11 cellular contexts compared by ENCODE assay signal in genomic region chr6:152975204-152975915, GRCh38. TPM values are rescaled to one million over a fixed set of nuclear protein-coding genes. Genes with fewer than 3 reads are reported as not detected.
A peak's percentile ranks its signal among the peaks of the same experiment; 100 is the strongest.
DNase-seq lines count a peak whose midpoint lies in the region; ATAC-seq and TF ChIP-seq lines count a peak whose summit lies in the region.
"Had no signal": no experiment of that assay in that cellular context is flagged by ENCODE, and none has a peak within 500 bp of the region (broad histone marks: within the 10 kb centered on the region; RNA-seq: fewer than 3 reads in every experiment).

No MANE protein-coding gene starts in this region.

- no peak for TF ChIP-seq CTCF in fibroblast of lung (conservative IDR thresholded peaks at IDR 0.05 in 1 of 2, IDR thresholded peaks at IDR 0.05 in 1 of 2; ENCODE audit: low read depth in 1 of 2, low read length in 2 of 2)
- no peak for TF ChIP-seq CTCF in foreskin keratinocyte (conservative IDR thresholded peaks at IDR 0.05)
- TF ChIP-seq CTCF in gastrocnemius medialis (IDR thresholded peaks at IDR 0.05 in 4 of 5, conservative IDR thresholded peaks at IDR 0.05 in 1 of 5): no peak

- no peak overlapping the region for H3K9ac ChIP-seq in fibroblast of lung (ENCODE audit: insufficient read depth, low read length)

- H3K4me3 ChIP-seq in fibroblast of lung (replicated peaks in 1 of 4; ENCODE audit: control extremely low read depth in 1 of 4, insufficient read depth in 1 of 4, low read depth in 3 of 4, low read length in 4 of 4) (no peak overlapping the region), gastrocnemius medialis (no peak overlapping the region)

- H3K4me1 ChIP-seq in fibroblast of lung (ENCODE audit: control insufficient read depth, extremely low read depth, insufficient read depth, low read length) (peaks cover 10% of the 10 kb centered on the region), foreskin keratinocyte (peaks cover 8% of the 10 kb centered on the region), gastrocnemius medialis (no peaks in the 10 kb centered on the region)

- TF ChIP-seq POLR2A in gastrocnemius medialis (IDR thresholded peaks at IDR 0.05): no peak

- DNase-seq in Ammon's horn (ENCODE audit: low spot score): peak; percentile 23
- DNase-seq in MV-4-11 (lab: John Stamatoyannopoulos, UW): peak; percentile 90
- DNase-seq in fibroblast of lung (ENCODE audit: low read depth in 2 of 2): peak in 1 of 2 donors; percentile 51
- DNase-seq in foreskin keratinocyte: no peak
- DNase-seq in gastrocnemius medialis: no peak
- DNase-seq: NCI-H1417 treated with DMSO at 0.1 percent for 48 hours; stimulated activated CD8-positive, alpha-beta memory T cell treated with anti-CD3 and anti-CD28 coated beads, Interleukin-4, amount 100 ng/mL, for 48 hours; T1000 had no signal

- H3K36me3 ChIP-seq in fibroblast of lung (ENCODE audit: control insufficient read depth, insufficient read depth, low read length) (peaks cover 2% of the 10 kb centered on the region), gastrocnemius medialis (peaks cover 0 to 47% of the 10 kb centered on the region in 2 donors)

- no peaks in the 10 kb centered on the region for H4K20me1 ChIP-seq in fibroblast of lung (ENCODE audit: control insufficient read depth, extremely low read depth, insufficient read depth, low read length)

- in situ Hi-C loops in gastrocnemius medialis (cut with MboI; ENCODE audit: low sequenced_read_pairs in 4 of 4): loop anchor here in 1 of 4 donors (25.0 kb wide), 2 partner anchors 1538 to 1762 kb away; partner anchors contain the start of gene SCAF8

- H3K9me3 ChIP-seq in fibroblast of lung (ENCODE audit: control insufficient read depth, insufficient read depth, low read depth, low read length) (no peaks in the 10 kb centered on the region), gastrocnemius medialis (no peaks in the 10 kb centered on the region)

- no peaks in the 10 kb centered on the region for H3K27me3 ChIP-seq in fibroblast of lung (ENCODE audit: control insufficient read depth, insufficient read depth, low read length)
- H3K27me3 ChIP-seq in foreskin keratinocyte: no peaks in the 10 kb centered on the region
- H3K27me3 ChIP-seq in gastrocnemius medialis: no peaks in the 10 kb centered on the region

- ATAC-seq in GM19395 (IDR thresholded peaks at IDR 0.05; ENCODE audit: unreplicated experiment) (peak; percentile 41), GM19035 (IDR thresholded peaks at IDR 0.05; ENCODE audit: unreplicated experiment) (no peak), foreskin keratinocyte (no peak), HG02588 (IDR thresholded peaks at IDR 0.05; ENCODE audit: unreplicated experiment) (no peak), gastrocnemius medialis (no peak)

- no peak overlapping the region for H2AFZ ChIP-seq in fibroblast of lung (ENCODE audit: low read length)

- intact Hi-C loops in gastrocnemius medialis (cut with DNase I; ENCODE audit: low total_unique reads): no loop called here

- peak overlapping the region; percentile 15 for H3K27ac ChIP-seq in fibroblast of lung (ENCODE audit: insufficient read depth, low read length)
- no peak overlapping the region for H3K27ac ChIP-seq in foreskin keratinocyte
- H3K27ac ChIP-seq in gastrocnemius medialis: no peak overlapping the region

- peak overlapping the region; percentile 84 for H3K4me2 ChIP-seq in fibroblast of lung (ENCODE audit: extremely low read depth, insufficient read depth, low read length)

- peaks cover 78% of the 10 kb centered on the region for H3K79me2 ChIP-seq in fibroblast of lung (ENCODE audit: control insufficient read depth, insufficient read depth, low read length)

RNA-seq across cellular contexts. Expression of gene FBXO5, which starts 7.5 kb away (rescaled TPM):
- total RNA-seq in fibroblast of lung (6.9 and 8.4 TPM in 2 replicates), foreskin keratinocyte (23.6 and 24.9 TPM in 2 replicates), gastrocnemius medialis (1 to 10 TPM in 2 of 4 donors, under 1 TPM in 2; 0.78 to 1.9 (median 1.0) TPM)
- polyA plus RNA-seq in fibroblast of lung (11.7 and 26.1 TPM in 2 replicates), foreskin keratinocyte (9.7 and 12.2 TPM in 2 replicates)
- polyA plus RNA-seq in fibroblast of lung (2012): 7.9 and 16.8 TPM in 2 replicates
- polyA minus RNA-seq in fibroblast of lung (ENCODE audit: low replicate concordance): 0.12 and 1.0 TPM in 2 replicates

RNA-seq across cellular contexts. Expression of gene MTRF1L, which starts 27.1 kb away (rescaled TPM):
- total RNA-seq in fibroblast of lung (13.4 and 15.7 TPM in 2 replicates), foreskin keratinocyte (15.0 and 18.8 TPM in 2 replicates), gastrocnemius medialis (10 to 100 TPM; 17.8 to 24.9 (median 22.5) TPM)
- polyA plus RNA-seq in fibroblast of lung (17.8 and 20.0 TPM in 2 replicates), foreskin keratinocyte (9.8 and 10.5 TPM in 2 replicates)
- polyA plus RNA-seq in fibroblast of lung (2012): 14.2 and 17.5 TPM in 2 replicates
- polyA minus RNA-seq in fibroblast of lung (ENCODE audit: low replicate concordance): 0.37 and 0.47 TPM in 2 replicates

Comparison
In these comparisons a context has a peak if more than half of its experiments do, and no peak if none do; other contexts are left out.
1. DNase-seq: peak in Ammon's horn (single experiment) and MV-4-11 (single experiment); none in foreskin keratinocyte (0 of 2) and gastrocnemius medialis (0 of 2).